ENCODE assay signal across 8 cellular contexts in genomic region chr15:23566070-23567050, GRCh38. TPM values are rescaled to one million over a fixed set of nuclear protein-coding genes. Genes with fewer than 3 reads are reported as not detected.
DNase-seq lines count a peak whose midpoint lies in the region; ATAC-seq, FAIRE-seq and TF ChIP-seq lines count a peak whose summit lies in the region.

No MANE protein-coding gene starts in this region.

- H3K4me2 ChIP-seq in HepG2 (ENCODE audit: low read depth, low read length) = peak overlapping the region; percentile 56

- 0 out of 2 replicates have a peak, but pooled peaks cover 5% of the 10 kb centered on the region for H4K20me1 ChIP-seq in HepG2 (ENCODE audit: insufficient read depth, low read length)

- peaks cover 14% of the 10 kb centered on the region for H3K79me2 ChIP-seq in HepG2 (ENCODE audit: insufficient read depth, low read length)

- peaks cover 10% of the 10 kb centered on the region; the same call in 1 of the 2 replicates for H3K9me3 ChIP-seq in HepG2 (ENCODE audit: low read length)
- H3K9me3 ChIP-seq in right lobe of liver = no peaks in the 10 kb centered on the region
- H3K9me3 ChIP-seq in RWPE2 (ENCODE audit: severe bottlenecking) = no peaks in the 10 kb centered on the region

- TF ChIP-seq POLR2A in HepG2 (IDR thresholded peaks at IDR 0.05; ENCODE audit: insufficient read depth in 1 of 2, low read depth in 2 of 2, low read length in 2 of 2) (peak; percentile 44 to 75), right lobe of liver (IDR thresholded peaks at IDR 0.05) (no peak)

- WGBS in HepG2 (ENCODE audit: low lambda C conversion rate) = 43% methylated on average over 25 of the region's 31 CpGs
- WGBS in right lobe of liver (ENCODE audit: insufficient coverage, low coverage, low lambda C conversion rate, missing lambda C conversion rate) = 69% methylated on average over 9 of the region's 31 CpGs

- H3K4me1 ChIP-seq in HepG2 (ENCODE audit: insufficient read depth, low read length) (peaks cover 17% of the 10 kb centered on the region), right lobe of liver (no peaks in the 10 kb centered on the region), RWPE2 (ENCODE audit: insufficient read depth, poor library complexity, severe bottlenecking) (peaks cover 2% of the 10 kb centered on the region)

- in situ Hi-C loops in HepG2 (cut with HindIII; ENCODE audit: extremely low pct_ligation_motif_present, low pct_unique_long_range_greater_than_20kb) = loop anchor here (10.0 kb wide), 1 partner anchor 62 kb away; no protein-coding TSS in a partner anchor

- no peak overlapping the region for H2AFZ ChIP-seq in HepG2 (ENCODE audit: low read length)

- H3K27ac ChIP-seq in HepG2 (ENCODE audit: extremely low read length, insufficient read depth, low read length) (peak overlapping the region; percentile 85), right lobe of liver (no peak overlapping the region), RWPE2 (ENCODE audit: poor library complexity, severe bottlenecking) (no peak overlapping the region)

- DNase-seq in HepG2 (ENCODE audit: low spot score) (peak; percentile 60), right lobe of liver (no peak), RWPE2 (ENCODE audit: low spot score) (no peak), cardiac fibroblast (ENCODE audit: low read depth in 2 of 2) (no peak), retinal pigment epithelial cell (ENCODE audit: low read depth) (no peak), DMS79 treated with DMSO at 0.1 percent for 48 hours (lab: John Stamatoyannopoulos, UW) (no peak), HuH-7.5 (ENCODE audit: low spot score) (no peak)

- H3K4me3 ChIP-seq in HepG2 (replicated peaks in 1 of 3; ENCODE audit: insufficient read depth in 1 of 3, low read depth in 2 of 3, low read length in 3 of 3) (peak overlapping the region; percentile 60 to 76 (median 65)), right lobe of liver (no peak overlapping the region), RWPE2 (ENCODE audit: severe bottlenecking) (peak overlapping the region; percentile 35), cardiac fibroblast (replicated peaks in 1 of 2; ENCODE audit: low read depth in 2 of 2, low read length in 2 of 2) (peak overlapping the region; percentile 14 to 56), retinal pigment epithelial cell (ENCODE audit: low read length) (peak overlapping the region; percentile 77)

- intact Hi-C loops in HepG2 (cut with micrococcal nuclease; ENCODE audit: unreplicated experiment) = no loop called here
- intact Hi-C loops in right lobe of liver (cut with DNase I) = no loop called here

- POLR2A ChIA-PET in HepG2 (lab: Yijun Ruan, JAX) = interaction anchor here (0.9 kb wide), 1 partner anchor 8 kb away, joined by 3 read pairs; no protein-coding TSS in a partner anchor

- TF ChIP-seq EP300 in HepG2 (IDR thresholded peaks at IDR 0.05; ENCODE audit: low read depth in 2 of 2, low read length in 2 of 2) (no peak), HepG2 (CRISPR knock-in tag; IDR thresholded peaks at IDR 0.05; ENCODE audit: borderline replicate concordance) (no peak)

- H3K36me3 ChIP-seq in HepG2 (replicated peaks in 1 of 2; ENCODE audit: control insufficient read depth in 1 of 2, insufficient read depth in 2 of 2, low read length in 2 of 2) (no peaks in the 10 kb centered on the region), right lobe of liver (no peaks in the 10 kb centered on the region), RWPE2 (ENCODE audit: low read depth) (no peaks in the 10 kb centered on the region)

- FAIRE-seq in HepG2 (lab: Jason Lieb, UNC) = no peak

- BruUV-seq in HepG2 (replicated peaks; lab: Mats Ljungman, UMichigan) = no TSS peak

- TF ChIP-seq CTCF in HepG2 (CRISPR knock-in tag; IDR thresholded peaks at IDR 0.05) (no peak), right lobe of liver (IDR thresholded peaks at IDR 0.05) (no peak), RWPE2 (IDR thresholded peaks at IDR 0.05; ENCODE audit: poor library complexity, severe bottlenecking) (no peak), cardiac fibroblast (IDR thresholded peaks at IDR 0.05; ENCODE audit: low read depth, low read length) (no peak), retinal pigment epithelial cell (conservative IDR thresholded peaks at IDR 0.05; ENCODE audit: low read depth, low read length) (no peak)

- H3K27me3 ChIP-seq in HepG2 (ENCODE audit: control insufficient read depth in 1 of 2, insufficient read depth in 2 of 2, low read length in 2 of 2) = no peaks in the 10 kb centered on the region; a peak in 1 of 5 replicates
- no peaks in the 10 kb centered on the region for H3K27me3 ChIP-seq in right lobe of liver
- H3K27me3 ChIP-seq in RWPE2 (ENCODE audit: insufficient read depth, poor library complexity, severe bottlenecking) = peaks cover 23% of the 10 kb centered on the region

- H3K9ac ChIP-seq in HepG2 (ENCODE audit: insufficient read depth, low read depth, low read length) = peak overlapping the region; percentile 85

- no peak for TF ChIP-seq RAD21 in HepG2 (CRISPR knock-in tag; IDR thresholded peaks at IDR 0.05)

- CTCF ChIA-PET in HepG2 (lab: Yijun Ruan, JAX; ENCODE audit: low intra/inter-chr PET ratio, low total read pairs) = no interaction called here

- ATAC-seq in HepG2 (peak; percentile 84), right lobe of liver (no peak), RWPE2 (ENCODE audit: low read depth) (0 out of 3 replicates have a peak, but pooled peaks have one; percentile 14), GM18858 (IDR thresholded peaks at IDR 0.05; ENCODE audit: unreplicated experiment) (no peak)

TF ChIP-seq in HepG2, 621 proteins besides CTCF, POLR2A, EP300 and RAD21 (continues in another document):
- TF ChIP-seq, protein P1, sequence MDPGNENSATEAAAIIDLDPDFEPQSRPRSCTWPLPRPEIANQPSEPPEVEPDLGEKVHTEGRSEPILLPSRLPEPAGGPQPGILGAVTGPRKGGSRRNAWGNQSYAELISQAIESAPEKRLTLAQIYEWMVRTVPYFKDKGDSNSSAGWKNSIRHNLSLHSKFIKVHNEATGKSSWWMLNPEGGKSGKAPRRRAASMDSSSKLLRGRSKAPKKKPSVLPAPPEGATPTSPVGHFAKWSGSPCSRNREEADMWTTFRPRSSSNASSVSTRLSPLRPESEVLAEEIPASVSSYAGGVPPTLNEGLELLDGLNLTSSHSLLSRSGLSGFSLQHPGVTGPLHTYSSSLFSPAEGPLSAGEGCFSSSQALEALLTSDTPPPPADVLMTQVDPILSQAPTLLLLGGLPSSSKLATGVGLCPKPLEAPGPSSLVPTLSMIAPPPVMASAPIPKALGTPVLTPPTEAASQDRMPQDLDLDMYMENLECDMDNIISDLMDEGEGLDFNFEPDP (CRISPR knock-in tag; conservative IDR thresholded peaks at IDR 0.05) = no peak
- TF ChIP-seq, protein P2, sequence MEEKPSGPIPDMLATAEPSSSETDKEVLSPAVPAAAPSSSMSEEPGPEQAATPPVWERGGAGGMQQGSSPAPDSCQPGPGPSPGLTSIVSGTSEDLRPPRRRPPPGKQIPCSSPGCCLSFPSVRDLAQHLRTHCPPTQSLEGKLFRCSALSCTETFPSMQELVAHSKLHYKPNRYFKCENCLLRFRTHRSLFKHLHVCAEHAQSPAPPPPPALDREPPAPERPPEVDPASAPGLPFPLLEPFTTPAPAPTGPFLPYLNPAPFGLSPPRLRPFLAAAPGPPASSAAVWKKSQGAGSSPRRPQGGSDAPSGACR (CRISPR knock-in tag; IDR thresholded peaks at IDR 0.05) = no peak
- no peak for TF ChIP-seq ZNF569 (CRISPR knock-in tag; IDR thresholded peaks at IDR 0.05; ENCODE audit: borderline replicate concordance)
- TF ChIP-seq ZNF230 (CRISPR knock-in tag; IDR thresholded peaks at IDR 0.05) = no peak
- no peak for TF ChIP-seq NRL (CRISPR knock-in tag; IDR thresholded peaks at IDR 0.05; ENCODE audit: borderline replicate concordance)
- TF ChIP-seq, protein P3, sequence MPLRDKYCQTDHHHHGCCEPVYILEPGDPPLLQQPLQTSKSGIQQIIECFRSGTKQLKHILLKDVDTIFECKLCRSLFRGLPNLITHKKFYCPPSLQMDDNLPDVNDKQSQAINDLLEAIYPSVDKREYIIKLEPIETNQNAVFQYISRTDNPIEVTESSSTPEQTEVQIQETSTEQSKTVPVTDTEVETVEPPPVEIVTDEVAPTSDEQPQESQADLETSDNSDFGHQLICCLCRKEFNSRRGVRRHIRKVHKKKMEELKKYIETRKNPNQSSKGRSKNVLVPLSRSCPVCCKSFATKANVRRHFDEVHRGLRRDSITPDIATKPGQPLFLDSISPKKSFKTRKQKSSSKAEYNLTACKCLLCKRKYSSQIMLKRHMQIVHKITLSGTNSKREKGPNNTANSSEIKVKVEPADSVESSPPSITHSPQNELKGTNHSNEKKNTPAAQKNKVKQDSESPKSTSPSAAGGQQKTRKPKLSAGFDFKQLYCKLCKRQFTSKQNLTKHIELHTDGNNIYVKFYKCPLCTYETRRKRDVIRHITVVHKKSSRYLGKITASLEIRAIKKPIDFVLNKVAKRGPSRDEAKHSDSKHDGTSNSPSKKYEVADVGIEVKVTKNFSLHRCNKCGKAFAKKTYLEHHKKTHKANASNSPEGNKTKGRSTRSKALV (CRISPR knock-in tag; IDR thresholded peaks at IDR 0.05) = no peak
- TF ChIP-seq ZFP90 (CRISPR knock-in tag; IDR thresholded peaks at IDR 0.05; ENCODE audit: borderline replicate concordance) = no peak
- TF ChIP-seq ZMYM3 (CRISPR knock-in tag; IDR thresholded peaks at IDR 0.05) = no peak

RNA-seq across cellular contexts. Expression of gene MKRN3, which starts 0.9 kb away (rescaled TPM):
- 4.6 and 5.2 TPM in 2 replicates for total RNA-seq in HepG2 (2016; rRNA removed; fragmentation: Illumina TruSeq; extraction: Trizol)
- 0.51 and 0.71 TPM in 2 replicates for total RNA-seq in HepG2 (2016; cell fraction: cytosol; rRNA removed; fragmentation: Illumina TruSeq; extraction: Trizol; ENCODE audit: low read depth)
- total RNA-seq in HepG2 (2016; cell fraction: insoluble cytoplasmic fraction; rRNA removed; fragmentation: Illumina TruSeq; extraction: Trizol) = 4.3 and 5.4 TPM in 2 replicates
- 2.0 and 2.5 TPM in 2 replicates for total RNA-seq in HepG2 (2016; cell fraction: membrane; rRNA removed; fragmentation: Illumina TruSeq; extraction: Trizol)
- total RNA-seq in HepG2 (2016; cell fraction: nucleus; rRNA removed; fragmentation: Illumina TruSeq; extraction: Trizol) = 10.1 and 10.2 TPM in 2 replicates
- 2.1 and 2.4 TPM in 2 replicates for polyA plus RNA-seq in HepG2 (2011; rRNA removed)
- polyA plus RNA-seq in HepG2 (2011; cell fraction: cytosol; rRNA removed) = 1.7 and 1.8 TPM in 2 replicates
- 4.1 and 5.0 TPM in 2 replicates for polyA plus RNA-seq in HepG2 (2011; cell fraction: nucleus; rRNA removed)
- polyA plus RNA-seq in HepG2 (2012) = 2.0 and 2.6 TPM in 2 replicates
- 0.60 and 0.65 TPM in 2 replicates for polyA plus RNA-seq in HepG2 (2016; cell fraction: cytosol; fragmentation: Illumina TruSeq; extraction: Trizol; ENCODE audit: low read depth)
- polyA plus RNA-seq in HepG2 (2016; cell fraction: insoluble cytoplasmic fraction; fragmentation: Illumina TruSeq; extraction: Trizol; ENCODE audit: low read depth) = 2.0 TPM in 2 replicates
- 1.4 and 1.9 TPM in 2 replicates for polyA plus RNA-seq in HepG2 (2016; cell fraction: membrane; fragmentation: Illumina TruSeq; extraction: Trizol; ENCODE audit: low read depth)
- polyA plus RNA-seq in HepG2 (2016; cell fraction: nucleus; fragmentation: Illumina TruSeq; extraction: Trizol; ENCODE audit: insufficient read depth, low read depth) = 5.1 and 5.8 TPM in 2 replicates
- polyA minus RNA-seq in HepG2 (2011; rRNA and poly(A)+ RNA removed; ENCODE audit: low replicate concordance) = 6.2 and 6.7 TPM in 2 replicates
- polyA minus RNA-seq in HepG2 (2011; cell fraction: cytosol; rRNA and poly(A)+ RNA removed) = 1.9 and 2.3 TPM in 2 replicates
- polyA minus RNA-seq in HepG2 (2011; cell fraction: nucleus; rRNA and poly(A)+ RNA removed) = 14.5 and 16.4 TPM in 2 replicates
- total RNA-seq in right lobe of liver = under 1 TPM in 2 of 6 experiments, not detected in 4; 0.24 to 0.44 TPM

Comparison
In these comparisons a context has a peak if more than half of its experiments do, and no peak if none do; other contexts are left out.
1. ATAC-seq: peak in HepG2 (single experiment) and RWPE2 (single experiment); none in right lobe of liver (0 of 4) and GM18858 (single experiment).
2. H3K4me3 ChIP-seq: peak in HepG2 (3 of 3), RWPE2 (single experiment), cardiac fibroblast (2 of 2) and retinal pigment epithelial cell (single experiment); none in right lobe of liver (0 of 3).